Comparison of ENCODE assay signal across 8 cellular contexts in genomic region chr11:2901854-2902783, GRCh38. TPM values are rescaled to one million over a fixed set of nuclear protein-coding genes. Genes with fewer than 3 reads are reported as not detected.
DNase-seq lines count a peak whose midpoint lies in the region; ATAC-seq and TF ChIP-seq lines count a peak whose summit lies in the region.

No MANE protein-coding gene starts in this region.

- DNase-seq in BJ (ENCODE audit: low read depth) (peak; percentile 58), GM19238 (ENCODE audit: insufficient read length, low spot score) (peak; percentile 99), NCI-H526 treated with DMSO at 0.1 percent for 48 hours (lab: John Stamatoyannopoulos, UW) (peak; percentile 89), lung (ENCODE audit: low spot score) (peak; percentile 96)
- DNase-seq in activated CD4-positive, alpha-beta T cell treated with anti-CD3 and anti-CD28 coated beads, Interleukin-2, amount 50 U/mL, for 4 hours = peak; percentile 79 to 82
- peak; percentile 71 to 86 (median 81) for DNase-seq in stimulated activated CD4-positive, alpha-beta T cell treated with anti-CD3 and anti-CD28 coated beads, TNF-alpha, amount 100 ng/mL, for 4 hours (ENCODE audit: low read depth in 3 of 3)

- WGBS in lung, 2 donors = 3 to 7% methylated on average over 56 to 58 of the region's 58 CpGs

- H3K4me3 ChIP-seq in BJ (ENCODE audit: low read depth, low read length) = peak overlapping the region; percentile 88
- peak overlapping the region; percentile 80 to 81 for H3K4me3 ChIP-seq in duodenal mucosa (ENCODE audit: low read depth in 1 of 2, low read length in 2 of 2)
- peak overlapping the region; percentile 30 for H3K4me3 ChIP-seq in lung

- no peaks in the 10 kb centered on the region for H3K9me3 ChIP-seq in duodenal mucosa (ENCODE audit: control insufficient read depth in 1 of 2, low read length in 2 of 2)
- H3K9me3 ChIP-seq in lung (ENCODE audit: control insufficient read depth in 2 of 2, insufficient read depth in 1 of 2, low read length in 1 of 2) = no peaks in the 10 kb centered on the region

- H3K4me1 ChIP-seq in duodenal mucosa (ENCODE audit: control insufficient read depth in 1 of 2, insufficient read depth in 2 of 2, low read length in 2 of 2) (peaks cover 35 to 51% of the 10 kb centered on the region in 2 donors), lung (ENCODE audit: control insufficient read depth in 2 of 2, insufficient read depth in 2 of 2, low read length in 2 of 2) (peaks cover 0 to 23% of the 10 kb centered on the region in 2 donors)

- TF ChIP-seq CTCF in BJ (IDR thresholded peaks at IDR 0.05; ENCODE audit: insufficient read depth, low read depth, low read length) (0 out of 2 replicates have a peak, but pooled peaks have one; percentile 8), lung (IDR thresholded peaks at IDR 0.05; ENCODE audit: control extremely low read depth, extremely low read depth) (no peak)

- peak; percentile 94 for ATAC-seq in HG03432 (IDR thresholded peaks at IDR 0.05; ENCODE audit: unreplicated experiment)
- peak; percentile 92 for ATAC-seq in lung (ENCODE audit: insufficient read depth, low FRiP score)

- no peaks in the 10 kb centered on the region for H3K36me3 ChIP-seq in BJ (ENCODE audit: control insufficient read depth, insufficient read depth, low read length)
- H3K36me3 ChIP-seq in duodenal mucosa (ENCODE audit: control insufficient read depth in 1 of 2, insufficient read depth in 2 of 2, low read length in 2 of 2) = no peaks in the 10 kb centered on the region
- no peaks in the 10 kb centered on the region for H3K36me3 ChIP-seq in lung (ENCODE audit: control insufficient read depth in 2 of 2, insufficient read depth in 2 of 2, low read length in 2 of 2)

- POLR2A ChIA-PET in BJ (lab: Charles Lee) = interaction anchor here (0.6 kb wide), 2 partner anchors 19 to 1269 kb away, joined by 3 to 13 read pairs; no protein-coding TSS in a partner anchor

- H3K27ac ChIP-seq in duodenal mucosa (ENCODE audit: low read depth, low read length) (peak overlapping the region; percentile 91), lung (ENCODE audit: low read depth in 1 of 2, low read length in 1 of 2) (peak overlapping the region; percentile 53 to 81)

- CTCF ChIA-PET in BJ (lab: Yijun Ruan, JAX) = interaction anchor here (0.7 to 1.4 kb wide), 3 partner anchors 9 to 277 kb away, joined by 3 to 6 read pairs (median 3); no protein-coding TSS in a partner anchor

- peak overlapping the region; percentile 94 to 96 for H3K9ac ChIP-seq in duodenal mucosa (ENCODE audit: low read depth in 1 of 2, low read length in 2 of 2)

- H3K27me3 ChIP-seq in BJ (ENCODE audit: control insufficient read depth, insufficient read depth, low read length) = no peaks in the 10 kb centered on the region
- H3K27me3 ChIP-seq in duodenal mucosa (ENCODE audit: control insufficient read depth in 1 of 2, insufficient read depth in 2 of 2, low read length in 2 of 2) = no peaks in the 10 kb centered on the region
- no peaks in the 10 kb centered on the region for H3K27me3 ChIP-seq in lung (ENCODE audit: control insufficient read depth, insufficient read depth)

RNA-seq across cellular contexts. Expression of gene CDKN1C, which starts 16.5 kb away (rescaled TPM):
- polyA plus RNA-seq in BJ (2011; rRNA removed) (2.1 and 2.5 TPM in 2 replicates), lung (10 to 100 TPM in 1 of 2 donors, 1 to 10 TPM in 1; 9.9 to 24.0 TPM)
- polyA minus RNA-seq in BJ (2011; rRNA and poly(A)+ RNA removed) = 0.33 and 0.41 TPM in 2 replicates
- total RNA-seq in lung = 100 to 1,000 TPM in 1 of 2 donors, 10 to 100 TPM in 1; 29.7 to 123 TPM

RNA-seq across cellular contexts. Expression of gene PHLDA2, which starts 27.1 kb away (rescaled TPM):
- polyA plus RNA-seq in BJ (2011; rRNA removed) = 12.8 and 13.7 TPM in 2 replicates
- polyA minus RNA-seq in BJ (2011; rRNA and poly(A)+ RNA removed) = 3.3 and 5.3 TPM in 2 replicates
- total RNA-seq in lung = 10 to 100 TPM in 1 of 2 donors, under 1 TPM in 1; 0.60 to 22.0 TPM
- polyA plus RNA-seq in lung = 10 to 100 TPM; 24.1 to 49.2 TPM

Comparison
In these comparisons a context has a peak if more than half of its experiments do, and no peak if none do; other contexts are left out.
1. Peak in every context shown above with its lines: DNase-seq, ATAC-seq, H3K4me3 ChIP-seq and H3K27ac ChIP-seq.
2. H3K4me3 ChIP-seq: peak in every context shown above with its lines; median percentile 88 in BJ; 80 in duodenal mucosa; 30 in lung.